In genomic region chr20:45971675-45972499, GRCh38 we compare ENCODE assay signal across 1 cellular context.
A peak's percentile ranks its signal among the peaks of the same experiment; 100 is the strongest.
TF ChIP-seq lines count a peak whose summit lies in the region.

TSS of gene ZNF335 (minus strand) at chr20:45972203. CDS start at chr20:45971410, 793 bp downstream.

TF ChIP-seq in K562, 482 proteins besides CTCF, POLR2A, EP300 and RAD21 (continued from another document and continues in another):
- TF ChIP-seq ZNF511 (CRISPR knock-in tag; IDR thresholded peaks at IDR 0.05) = peak; percentile 87; the same call in 1 of the 2 replicates
- peak; percentile 59; the same call in 1 of the 2 replicates for TF ChIP-seq CREB5 (CRISPR knock-in tag; IDR thresholded peaks at IDR 0.05)
- peak; percentile 49; the same call in 1 of the 2 replicates for TF ChIP-seq PYGO2 (tag; IDR thresholded peaks at IDR 0.05)
- TF ChIP-seq ZNF584 (CRISPR knock-in tag; IDR thresholded peaks at IDR 0.05; ENCODE audit: low read depth) = peak; percentile 52; the same call in 1 of the 2 replicates
- TF ChIP-seq DNMT1 (IDR thresholded peaks at IDR 0.05) = peak; percentile 100
- peak; percentile 82; the same call in 1 of the 2 replicates for TF ChIP-seq ZNF449 (CRISPR knock-in tag; IDR thresholded peaks at IDR 0.05)
- TF ChIP-seq ESRRB (CRISPR knock-in tag; IDR thresholded peaks at IDR 0.05; ENCODE audit: borderline replicate concordance) = no peak
- TF ChIP-seq TEAD4 (IDR thresholded peaks at IDR 0.05; ENCODE audit: low read length) = peak; percentile 51; the same call in 1 of the 2 replicates
- no peak for TF ChIP-seq TEAD4 (CRISPR knock-in tag; IDR thresholded peaks at IDR 0.05; ENCODE audit: borderline replicate concordance)
- peak; percentile 45; the same call in 1 of the 2 replicates for TF ChIP-seq ERF (CRISPR knock-in tag; IDR thresholded peaks at IDR 0.05)
- TF ChIP-seq NR2F6 (CRISPR knock-in tag; IDR thresholded peaks at IDR 0.05) = peak; percentile 77; the same call in 1 of the 2 replicates
- TF ChIP-seq POLR2AphosphoS2 (IDR thresholded peaks at IDR 0.05; ENCODE audit: low read length) = no peak
- no peak for TF ChIP-seq ZNF77 (CRISPR knock-in tag; IDR thresholded peaks at IDR 0.05)
- TF ChIP-seq ZNF232 (CRISPR knock-in tag; IDR thresholded peaks at IDR 0.05) = 0 out of 2 replicates have a peak, but pooled peaks have one; percentile 50
- peak in 1 of 2 experiments; percentile 100 for TF ChIP-seq NCOA2 (IDR thresholded peaks at IDR 0.05; ENCODE audit: partially characterized antibody in 2 of 2)
- TF ChIP-seq PTRF (tag; IDR thresholded peaks at IDR 0.05) = no peak
- no peak for TF ChIP-seq MBD1 (CRISPR knock-in tag; IDR thresholded peaks at IDR 0.05)
- TF ChIP-seq TCF3 (CRISPR knock-in tag; IDR thresholded peaks at IDR 0.05) = no peak; the same call in 1 of the 2 replicates
- TF ChIP-seq OTX1 (CRISPR knock-in tag; IDR thresholded peaks at IDR 0.05) = 0 out of 2 replicates have a peak, but pooled peaks have one; percentile 26
- TF ChIP-seq HNRNPK (IDR thresholded peaks at IDR 0.05; ENCODE audit: low read depth, low read length, poor library complexity, severe bottlenecking) = no peak
- TF ChIP-seq POLR2G (IDR thresholded peaks at IDR 0.05; ENCODE audit: low read depth, low read length) = peak; percentile 86
- no peak; the same call in none of the 2 replicates for TF ChIP-seq SUPT5H (IDR thresholded peaks at IDR 0.05)
- TF ChIP-seq THRAP3 (IDR thresholded peaks at IDR 0.05; ENCODE audit: borderline replicate concordance) = no peak
- no peak for TF ChIP-seq ZNF277 (CRISPR knock-in tag; IDR thresholded peaks at IDR 0.05; ENCODE audit: borderline replicate concordance)
- TF ChIP-seq HMG20A (CRISPR knock-in tag; conservative IDR thresholded peaks at IDR 0.05) = no peak
- TF ChIP-seq STAG1 (CRISPR knock-in tag; IDR thresholded peaks at IDR 0.05; ENCODE audit: borderline replicate concordance) = no peak
- peak; percentile 90 for TF ChIP-seq ADNP (tag; IDR thresholded peaks at IDR 0.05)
- peak; percentile 53; the same call in 1 of the 2 replicates for TF ChIP-seq USF1 (CRISPR knock-in tag; IDR thresholded peaks at IDR 0.05)
- TF ChIP-seq CEBPB (tag; IDR thresholded peaks at IDR 0.05) = no peak
- TF ChIP-seq PML (IDR thresholded peaks at IDR 0.05; ENCODE audit: low read length) = peak; percentile 82
- TF ChIP-seq MYNN (IDR thresholded peaks at IDR 0.05) = no peak
- no peak for TF ChIP-seq MYNN (CRISPR knock-in tag; IDR thresholded peaks at IDR 0.05)
- no peak; the same call in none of the 2 replicates for TF ChIP-seq ZNF644 (tag; IDR thresholded peaks at IDR 0.05; ENCODE audit: low read depth)
- peak; percentile 62; the same call in 1 of the 2 replicates for TF ChIP-seq MEF2D (tag; conservative IDR thresholded peaks at IDR 0.05; ENCODE audit: low read depth)
- peak; percentile 38; the same call in 1 of the 2 replicates for TF ChIP-seq TRIM25 (IDR thresholded peaks at IDR 0.05; ENCODE audit: borderline replicate concordance)
- peak; percentile 93; the same call in 1 of the 2 replicates for TF ChIP-seq CHD2 (IDR thresholded peaks at IDR 0.05; ENCODE audit: low read depth, low read length)
- TF ChIP-seq POLR3G (IDR thresholded peaks at IDR 0.05; ENCODE audit: extremely low read depth, insufficient read length, insufficient replicate concordance) = no peak
- TF ChIP-seq NR4A1 (CRISPR knock-in tag; IDR thresholded peaks at IDR 0.05) = no peak
- peak; percentile 18; the same call in 1 of the 2 replicates for TF ChIP-seq NR4A1 (tag; IDR thresholded peaks at IDR 0.05)
- TF ChIP-seq CBX3 (IDR thresholded peaks at IDR 0.05; ENCODE audit: borderline replicate concordance in 1 of 2, low read length in 2 of 2) = peak in 1 of 2 experiments; percentile 79; a peak in 1 of 3 replicates
- TF ChIP-seq ZNF518B (CRISPR knock-in tag; IDR thresholded peaks at IDR 0.05) = no peak; the same call in 1 of the 2 replicates
- TF ChIP-seq POLR2B (IDR thresholded peaks at IDR 0.05; ENCODE audit: low read depth, partially characterized antibody) = no peak
- TF ChIP-seq IRF2 (CRISPR knock-in tag; IDR thresholded peaks at IDR 0.05) = no peak
- peak; percentile 95 for TF ChIP-seq DACH1 (IDR thresholded peaks at IDR 0.05; ENCODE audit: partially characterized antibody)
- TF ChIP-seq PCBP2 (IDR thresholded peaks at IDR 0.05; ENCODE audit: low read depth, low read length, poor library complexity, severe bottlenecking) = no peak
- 0 out of 2 replicates have a peak, but pooled peaks have one; percentile 28 for TF ChIP-seq ZNF384 (IDR thresholded peaks at IDR 0.05; ENCODE audit: low read depth, low read length)
- TF ChIP-seq ZBTB33 (CRISPR knock-in tag; IDR thresholded peaks at IDR 0.05) = peak; percentile 72
- peak; percentile 75; the same call in 1 of the 2 replicates for TF ChIP-seq TFAP4 (CRISPR knock-in tag; IDR thresholded peaks at IDR 0.05; ENCODE audit: borderline replicate concordance)
- TF ChIP-seq HOXB6 (CRISPR knock-in tag; IDR thresholded peaks at IDR 0.05; ENCODE audit: borderline replicate concordance) = 0 out of 2 replicates have a peak, but pooled peaks have one; percentile 38
- TF ChIP-seq ILF3 (IDR thresholded peaks at IDR 0.05; ENCODE audit: borderline replicate concordance) = no peak
